8 cellular contexts compared by ENCODE assay signal in genomic region chr17:31535581-31535981, GRCh38.
DNase-seq lines count a peak whose midpoint lies in the region; ATAC-seq and TF ChIP-seq lines count a peak whose summit lies in the region.

No MANE protein-coding gene starts in this region.

- no peak for TF ChIP-seq CTCF in ascending aorta (IDR thresholded peaks at IDR 0.05)

- H3K4me3 ChIP-seq in ascending aorta = no peak overlapping the region

- H3K9me3 ChIP-seq in ascending aorta = no peaks in the 10 kb centered on the region

- no peak overlapping the region for H3K27ac ChIP-seq in ascending aorta

- peaks cover 0 to 13% of the 10 kb centered on the region in 2 donors for H3K4me1 ChIP-seq in ascending aorta

- no peaks in the 10 kb centered on the region for H3K27me3 ChIP-seq in ascending aorta

- intact Hi-C loops in ascending aorta (cut with DNase I) = no loop called here

- ATAC-seq in GM18519 (IDR thresholded peaks at IDR 0.05; ENCODE audit: low FRiP score, unreplicated experiment) (peak; percentile 69), GM21529 (IDR thresholded peaks at IDR 0.05; ENCODE audit: unreplicated experiment) (peak; percentile 74), HG03575 (IDR thresholded peaks at IDR 0.05; ENCODE audit: extremely low read depth, insufficient number of reproducible peaks, low FRiP score, unreplicated experiment) (peak; percentile 57)

- DNase-seq in islet precursor cell = peak; percentile 55
- DNase-seq in ecto neural progenitor cell (ENCODE audit: low spot score) = no peak
- DNase-seq in NCI-H1105 treated with DMSO at 0.1 percent for 48 hours (lab: John Stamatoyannopoulos, UW) = no peak
- no peak for DNase-seq in ascending aorta (ENCODE audit: low spot score in 2 of 2)
- DNase-seq in AG08395 (ENCODE audit: low spot score) = no peak

- H3K36me3 ChIP-seq in ascending aorta = no peaks in the 10 kb centered on the region
